16 cellular contexts compared by ENCODE assay signal in genomic region chr1:232170909-232171308, GRCh38.
"Had no signal": no experiment of that assay in that cellular context is flagged by ENCODE, and none has a peak within 500 bp of the region (broad histone marks: within the 10 kb centered on the region; RNA-seq: fewer than 3 reads in every experiment).

No MANE protein-coding gene starts in this region.

- H3K27ac Mint-ChIP-seq: activated CD8-positive, alpha-beta T cell treated with anti-CD3 and anti-CD28 coated beads for 36 hours; activated naive CD8-positive, alpha-beta T cell treated with anti-CD3 and anti-CD28 coated beads, Interleukin-2, amount 50 U/mL, for 24 hours; activated T-helper 1 cell treated with anti-CD3 and anti-CD28 coated beads, Interleukin-12 subunit alpha, Interleukin-12 subunit beta, Interleukin-2, Interleukin-4 antibody, amounts not matched to agents 30 ng/mL and 10 ng/mL and 1 ng/mL, durations not matched to agents 14 hours and 24 hours and 36 hours; effector memory CD8-positive, alpha-beta T cell; immature natural killer cell; natural killer cell treated with Interleukin-12 subunit alpha and Interleukin-12 subunit beta and Interleukin-15 and Interleukin-18, amount 100 ng/mL, for 72 hours had no signal

- H3K36me3 Mint-ChIP-seq: immature natural killer cell; natural killer cell treated with Interleukin-12 subunit alpha and Interleukin-12 subunit beta and Interleukin-15 and Interleukin-18, amount 100 ng/mL, for 72 hours had no signal

- DNase-seq: activated CD4-positive, alpha-beta T cell treated with anti-CD3 and anti-CD28 coated beads for 4 hours; activated CD8-positive, alpha-beta T cell treated with anti-CD3 and anti-CD28 coated beads for 36 hours; activated naive CD4-positive, alpha-beta T cell; activated naive CD8-positive, alpha-beta T cell treated with anti-CD3 and anti-CD28 coated beads, Interleukin-2, amount 50 U/mL, for 24 hours; effector memory CD8-positive, alpha-beta T cell; immature natural killer cell; nucleus accumbens; stimulated activated CD4-positive, alpha-beta T cell treated with anti-CD3 and anti-CD28 coated beads, Interleukin-2, amount 100 ng/mL, for 48 hours; stimulated activated naive CD4-positive, alpha-beta T cell treated with Interleukin-2 at 50 U/mL for 16 hours; T-helper 1 cell; trophoblast cell had no signal

- H3K36me3 ChIP-seq: prostate gland had no signal

- H3K9me3 Mint-ChIP-seq: activated naive CD8-positive, alpha-beta T cell treated with anti-CD3 and anti-CD28 coated beads, Interleukin-2, amount 50 U/mL, for 24 hours; activated T-helper 1 cell treated with anti-CD3 and anti-CD28 coated beads, Interleukin-12 subunit alpha, Interleukin-12 subunit beta, Interleukin-2, Interleukin-4 antibody, amounts not matched to agents 30 ng/mL and 10 ng/mL and 1 ng/mL, durations not matched to agents 14 hours and 24 hours and 36 hours; central memory CD8-positive, alpha-beta T cell; effector memory CD8-positive, alpha-beta T cell; natural killer cell treated with Interleukin-12 subunit alpha and Interleukin-12 subunit beta and Interleukin-15 and Interleukin-18, amount 100 ng/mL, for 72 hours had no signal

- H3K4me3 Mint-ChIP-seq: activated CD8-positive, alpha-beta T cell treated with anti-CD3 and anti-CD28 coated beads for 36 hours; activated naive CD8-positive, alpha-beta T cell treated with anti-CD3 and anti-CD28 coated beads, Interleukin-2, amount 50 U/mL, for 24 hours; activated T-helper 1 cell treated with anti-CD3 and anti-CD28 coated beads, Interleukin-12 subunit alpha, Interleukin-12 subunit beta, Interleukin-2, Interleukin-4 antibody, amounts not matched to agents 30 ng/mL and 10 ng/mL and 1 ng/mL, durations not matched to agents 14 hours and 24 hours and 36 hours; central memory CD8-positive, alpha-beta T cell; effector memory CD8-positive, alpha-beta T cell; immature natural killer cell; natural killer cell treated with Interleukin-12 subunit alpha and Interleukin-12 subunit beta and Interleukin-15 and Interleukin-18, amount 100 ng/mL, for 72 hours had no signal

- H3K4me3 ChIP-seq: prostate gland had no signal

- H3K4me1 Mint-ChIP-seq: activated naive CD8-positive, alpha-beta T cell treated with anti-CD3 and anti-CD28 coated beads, Interleukin-2, amount 50 U/mL, for 24 hours; central memory CD8-positive, alpha-beta T cell had no signal

- ATAC-seq: activated CD8-positive, alpha-beta T cell treated with anti-CD3 and anti-CD28 coated beads for 36 hours; activated naive CD8-positive, alpha-beta T cell treated with anti-CD3 and anti-CD28 coated beads, Interleukin-2, amount 50 U/mL, for 24 hours; effector memory CD8-positive, alpha-beta T cell; natural killer cell treated with Interleukin-12 subunit alpha and Interleukin-12 subunit beta and Interleukin-15 and Interleukin-18, amount 100 ng/mL, for 72 hours; sciatic nerve had no signal
